ENCODE assay signal across 21 cellular contexts in the genomic region with DNA sequence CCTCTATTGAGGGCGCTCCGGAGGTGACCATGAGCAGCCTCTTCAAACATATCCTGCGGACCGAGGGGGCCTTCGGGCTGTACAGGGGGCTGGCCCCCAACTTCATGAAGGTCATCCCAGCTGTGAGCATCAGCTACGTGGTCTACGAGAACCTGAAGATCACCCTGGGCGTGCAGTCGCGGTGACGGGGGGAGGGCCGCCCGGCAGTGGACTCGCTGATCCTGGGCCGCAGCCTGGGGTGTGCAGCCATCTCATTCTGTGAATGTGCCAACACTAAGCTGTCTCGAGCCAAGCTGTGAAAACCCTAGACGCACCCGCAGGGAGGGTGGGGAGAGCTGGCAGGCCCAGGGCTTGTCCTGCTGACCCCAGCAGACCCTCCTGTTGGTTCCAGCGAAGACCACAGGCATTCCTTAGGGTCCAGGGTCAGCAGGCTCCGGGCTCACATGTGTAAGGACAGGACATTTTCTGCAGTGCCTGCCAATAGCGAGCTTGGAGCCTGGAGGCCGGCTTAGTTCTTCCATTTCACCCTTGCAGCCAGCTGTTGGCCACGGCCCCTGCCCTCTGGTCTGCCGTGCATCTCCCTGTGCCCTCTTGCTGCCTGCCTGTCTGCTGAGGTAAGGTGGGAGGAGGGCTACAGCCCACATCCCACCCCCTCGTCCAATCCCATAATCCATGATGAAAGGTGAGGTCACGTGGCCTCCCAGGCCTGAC. TPM values are rescaled to one million over a fixed set of nuclear protein-coding genes. Genes with fewer than 3 reads are reported as not detected.
DNase-seq lines count a peak whose midpoint lies in the region; ATAC-seq, FAIRE-seq and TF ChIP-seq lines count a peak whose summit lies in the region.
"Had no signal": no experiment of that assay in that cellular context is flagged by ENCODE, and none has a peak within 500 bp of the region (broad histone marks: within the 10 kb centered on the region; RNA-seq: fewer than 3 reads in every experiment).

No MANE protein-coding gene starts in this region.

- no peak for FAIRE-seq in pancreas (lab: Jason Lieb, UNC)
- FAIRE-seq: endothelial cell of umbilical vein had no signal

- H3K9me3 ChIP-seq in pancreas = no peaks in the 10 kb centered on the region
- H3K9me3 ChIP-seq: ascending aorta, left lung had no signal

- no peak overlapping the region for H3K4me3 Mint-ChIP-seq in stimulated activated naive CD8-positive, alpha-beta T cell treated with anti-CD3 and anti-CD28 coated beads, Interleukin-15, Interleukin-2, amounts not matched to agents 100 ng/mL and 50 ng/mL, for 24 hours
- no peak overlapping the region for H3K4me3 Mint-ChIP-seq in stimulated activated naive CD8-positive, alpha-beta T cell treated with anti-CD3 and anti-CD28 coated beads, Interleukin-15, amount 100 ng/mL, for 72 hours
- no peak overlapping the region for H3K4me3 Mint-ChIP-seq in glutamatergic neuron (ENCODE audit: unreplicated experiment)
- H3K4me3 Mint-ChIP-seq: CD8-positive, alpha-beta memory T cell; T-helper 1 cell treated with Interleukin-12 subunit alpha and Interleukin-12 subunit beta and Interleukin-4 antibody, amounts not matched to agents 30 μg/mL and 1 μg/mL, for 36 hours had no signal

- H3K27me3 Mint-ChIP-seq in stimulated activated naive CD8-positive, alpha-beta T cell treated with anti-CD3 and anti-CD28 coated beads, Interleukin-15, Interleukin-2, amounts not matched to agents 100 ng/mL and 50 ng/mL, for 24 hours = no peaks in the 10 kb centered on the region
- no peaks in the 10 kb centered on the region for H3K27me3 Mint-ChIP-seq in stimulated activated naive CD8-positive, alpha-beta T cell treated with anti-CD3 and anti-CD28 coated beads, Interleukin-15, amount 100 ng/mL, for 72 hours
- H3K27me3 Mint-ChIP-seq in glutamatergic neuron (ENCODE audit: unreplicated experiment) = peaks cover 9% of the 10 kb centered on the region
- H3K27me3 Mint-ChIP-seq: CD8-positive, alpha-beta memory T cell had no signal

- no peak overlapping the region for H3K4me3 ChIP-seq in pancreas
- H3K4me3 ChIP-seq: ascending aorta, left lung had no signal

- no peaks in the 10 kb centered on the region for H3K27me3 ChIP-seq in pancreas
- H3K27me3 ChIP-seq: ascending aorta, left lung had no signal

- H3K9me3 Mint-ChIP-seq in stimulated activated naive CD8-positive, alpha-beta T cell treated with anti-CD3 and anti-CD28 coated beads, Interleukin-15, Interleukin-2, amounts not matched to agents 100 ng/mL and 50 ng/mL, for 24 hours = no peaks in the 10 kb centered on the region
- no peaks in the 10 kb centered on the region for H3K9me3 Mint-ChIP-seq in stimulated activated naive CD8-positive, alpha-beta T cell treated with anti-CD3 and anti-CD28 coated beads, Interleukin-15, amount 100 ng/mL, for 72 hours
- peaks cover 8% of the 10 kb centered on the region for H3K9me3 Mint-ChIP-seq in glutamatergic neuron (ENCODE audit: unreplicated experiment)
- H3K9me3 Mint-ChIP-seq: CD8-positive, alpha-beta memory T cell; T-helper 1 cell treated with Interleukin-12 subunit alpha and Interleukin-12 subunit beta and Interleukin-4 antibody, amounts not matched to agents 30 μg/mL and 1 μg/mL, for 36 hours had no signal

- H3K36me3 Mint-ChIP-seq in stimulated activated naive CD8-positive, alpha-beta T cell treated with anti-CD3 and anti-CD28 coated beads, Interleukin-15, Interleukin-2, amounts not matched to agents 100 ng/mL and 50 ng/mL, for 24 hours (ENCODE audit: low read depth) = peaks cover 48% of the 10 kb centered on the region
- H3K36me3 Mint-ChIP-seq in glutamatergic neuron (ENCODE audit: unreplicated experiment) = no peaks in the 10 kb centered on the region

- TF ChIP-seq CTCF in glutamatergic neuron (IDR thresholded peaks at IDR 0.05; ENCODE audit: partially characterized antibody, unreplicated experiment) (no peak), pancreas (IDR thresholded peaks at IDR 0.05) (no peak)

- H3K4me1 Mint-ChIP-seq in stimulated activated naive CD8-positive, alpha-beta T cell treated with anti-CD3 and anti-CD28 coated beads, Interleukin-15, Interleukin-2, amounts not matched to agents 100 ng/mL and 50 ng/mL, for 24 hours (ENCODE audit: low read depth) = peaks cover 17% of the 10 kb centered on the region
- peaks cover 34% of the 10 kb centered on the region for H3K4me1 Mint-ChIP-seq in stimulated activated naive CD8-positive, alpha-beta T cell treated with anti-CD3 and anti-CD28 coated beads, Interleukin-15, amount 100 ng/mL, for 72 hours
- peaks cover 26% of the 10 kb centered on the region for H3K4me1 Mint-ChIP-seq in glutamatergic neuron (ENCODE audit: low read depth, unreplicated experiment)

- H3K36me3 ChIP-seq in pancreas = peaks cover 13 to 35% (median 32%) of the 10 kb centered on the region in 3 donors

- no peak for ATAC-seq in stimulated activated naive CD8-positive, alpha-beta T cell treated with anti-CD3 and anti-CD28 coated beads, Interleukin-15, amount 100 ng/mL, for 72 hours
- ATAC-seq in pancreas (no peak), HG02678 (IDR thresholded peaks at IDR 0.05; ENCODE audit: unreplicated experiment) (no peak), HG02981 (IDR thresholded peaks at IDR 0.05; ENCODE audit: unreplicated experiment) (no peak)
- ATAC-seq: activated CD4-positive, CD25-positive, alpha-beta regulatory T cell treated with anti-CD3 and anti-CD28 coated beads, Interleukin-2, amount 50 U/mL, for 24 hours; left lung had no signal

- no peak for DNase-seq in stimulated activated naive CD8-positive, alpha-beta T cell treated with anti-CD3 and anti-CD28 coated beads, Interleukin-15, amount 100 ng/mL, for 72 hours
- DNase-seq in glutamatergic neuron (no peak), pancreas (peak in 4 of 6 donors; percentile 38 to 70 (median 60)), NCI-H187 treated with DMSO at 0.1 percent for 48 hours (lab: John Stamatoyannopoulos, UW) (no peak), NCI-H226 (no peak)
- DNase-seq: activated effector memory CD4-positive, alpha-beta T cell treated with anti-CD3 and anti-CD28 coated beads, Interleukin-2, amount 50 U/mL, for 16 hours; CD8-positive, alpha-beta memory T cell; cortex of kidney; foreskin fibroblast; NCI-H2081; NCI-H524 treated with DMSO at 0.1 percent for 48 hours; SHP77 treated with DMSO at 0.1 percent for 48 hours had no signal

- H3K27ac Mint-ChIP-seq in stimulated activated naive CD8-positive, alpha-beta T cell treated with anti-CD3 and anti-CD28 coated beads, Interleukin-15, Interleukin-2, amounts not matched to agents 100 ng/mL and 50 ng/mL, for 24 hours = peak overlapping the region; percentile 28
- peak overlapping the region in 1 of 2 donors; percentile 44 for H3K27ac Mint-ChIP-seq in stimulated activated naive CD8-positive, alpha-beta T cell treated with anti-CD3 and anti-CD28 coated beads, Interleukin-15, amount 100 ng/mL, for 72 hours
- peak overlapping the region; percentile 71 for H3K27ac Mint-ChIP-seq in glutamatergic neuron (ENCODE audit: unreplicated experiment)
- H3K27ac Mint-ChIP-seq: T-helper 1 cell treated with Interleukin-12 subunit alpha and Interleukin-12 subunit beta and Interleukin-4 antibody, amounts not matched to agents 30 μg/mL and 1 μg/mL, for 36 hours had no signal

- H3K27ac ChIP-seq in pancreas = no peak overlapping the region
- H3K27ac ChIP-seq: left lung had no signal

- intact Hi-C loops in pancreas (cut with DNase I) = no loop called here

- 87 to 88% methylated on average over 26 of the region's 26 CpGs for WGBS in pancreas, 2 donors

- peaks cover 13 to 28% (median 22%) of the 10 kb centered on the region in 3 donors for H3K4me1 ChIP-seq in pancreas
- H3K4me1 ChIP-seq: ascending aorta had no signal

RNA-seq across cellular contexts. Expression of a gene that starts 20.1 kb away (rescaled TPM):
- 85.1 TPM for total RNA-seq in glutamatergic neuron (ENCODE audit: unreplicated experiment)
- total RNA-seq in pancreas = 10 to 100 TPM; 25.4 to 43.1 (median 34.2) TPM
- 10 to 100 TPM; 66.0 to 78.5 TPM for polyA plus RNA-seq in pancreas

RNA-seq across cellular contexts. Expression of a gene that starts 39.4 kb away (rescaled TPM):
- total RNA-seq in glutamatergic neuron (ENCODE audit: unreplicated experiment) = 33.0 TPM
- total RNA-seq in pancreas = 100 to 1,000 TPM in 1 of 6 donors, 10 to 100 TPM in 3, 1 to 10 TPM in 2; 6.8 to 134 (median 12.6) TPM
- polyA plus RNA-seq in pancreas = 10 to 100 TPM; 73.6 to 82.8 TPM

RNA-seq across cellular contexts. Expression of a gene that starts 40.3 kb away (rescaled TPM):
- total RNA-seq in glutamatergic neuron (ENCODE audit: unreplicated experiment) (6.2 TPM), pancreas (1 to 10 TPM; 3.0 to 6.2 (median 3.8) TPM)
- 1 to 10 TPM; 6.4 to 6.8 TPM for polyA plus RNA-seq in pancreas

RNA-seq across cellular contexts. Expression of a gene that starts 41.8 kb away (rescaled TPM):
- not detected for total RNA-seq in glutamatergic neuron (ENCODE audit: unreplicated experiment)
- 100 to 1,000 TPM in 1 of 6 donors, 10 to 100 TPM in 3, 1 to 10 TPM in 2; 6.3 to 158 (median 45.7) TPM for total RNA-seq in pancreas
- 10 to 100 TPM; 46.8 to 75.1 TPM for polyA plus RNA-seq in pancreas
- total RNA-seq: ascending aorta; CD8-positive, alpha-beta memory T cell; Daoy; endothelial cell of umbilical vein had no signal
- polyA plus RNA-seq: CD8-positive, alpha-beta memory T cell; endothelial cell of umbilical vein had no signal

RNA-seq across cellular contexts. Expression of a gene that starts 52.6 kb away (rescaled TPM):
- 147 TPM for total RNA-seq in glutamatergic neuron (ENCODE audit: unreplicated experiment)
- 10 to 100 TPM; 23.1 to 38.3 (median 30.9) TPM for total RNA-seq in pancreas
- polyA plus RNA-seq in pancreas = 100 to 1,000 TPM in 1 of 2 donors, 10 to 100 TPM in 1; 86.1 to 133 TPM

Comparison
In these comparisons a context has a peak if more than half of its experiments do, and no peak if none do; other contexts are left out.
1. DNase-seq: peak in pancreas (4 of 6); none in stimulated activated naive CD8-positive, alpha-beta T cell treated with anti-CD3 and anti-CD28 coated beads, Interleukin-15, amount 100 ng/mL, for 72 hours (0 of 2), glutamatergic neuron (single experiment), NCI-H187 treated with DMSO at 0.1 percent for 48 hours (single experiment) and NCI-H226 (single experiment).